8 cellular contexts compared by ENCODE assay signal in the genomic region with DNA sequence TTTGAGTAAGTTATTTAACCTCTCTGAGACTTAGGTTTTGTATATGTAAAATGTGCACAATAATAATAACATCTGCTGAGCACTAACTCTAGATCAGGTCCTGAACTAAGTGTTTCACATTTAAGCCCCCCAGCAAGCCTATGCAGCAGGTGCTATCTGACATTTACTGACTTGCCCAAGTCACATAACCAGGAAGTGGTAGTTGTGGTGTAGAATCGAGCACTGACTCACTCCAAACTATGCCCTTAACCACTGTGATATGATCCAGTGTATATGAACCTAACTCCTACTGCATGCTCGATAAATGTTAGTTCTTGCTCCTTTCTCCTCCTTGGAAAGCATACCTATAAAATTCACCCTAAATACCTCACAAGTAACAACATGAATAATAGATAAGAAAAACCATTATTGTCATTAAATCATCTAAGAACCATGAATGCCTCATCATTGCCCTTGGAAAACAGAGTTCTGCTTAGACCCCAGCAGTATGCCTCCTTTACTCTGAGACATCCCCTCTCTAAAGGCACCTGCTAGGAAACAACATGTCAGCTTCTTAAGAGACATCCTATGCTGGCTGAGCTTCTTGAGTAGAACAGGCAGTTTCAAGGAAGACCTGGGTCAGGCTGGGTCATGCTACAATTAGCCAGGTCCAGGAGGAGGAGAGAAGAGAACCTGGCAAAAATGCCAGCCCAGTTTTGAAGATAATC. TPM values are rescaled to one million over a fixed set of nuclear protein-coding genes. Genes with fewer than 3 reads are reported as not detected.
DNase-seq lines count a peak whose midpoint lies in the region; ATAC-seq and TF ChIP-seq lines count a peak whose summit lies in the region.

No MANE protein-coding gene starts in this region.

- TF ChIP-seq CTCF in GM10266 (IDR thresholded peaks at IDR 0.05; ENCODE audit: control insufficient read depth, insufficient read depth, low read depth, missing control alignments), result no peak

- peaks cover 2% of the 10 kb centered on the region for H3K27me3 ChIP-seq in adipocyte (replicated peaks; ENCODE audit: control insufficient read depth, insufficient read depth, low read length)
- H3K27me3 ChIP-seq in aorta (ENCODE audit: control insufficient read depth in 1 of 2, insufficient read depth in 2 of 2, low read length in 1 of 2), result no peaks in the 10 kb centered on the region

- H3K9me3 ChIP-seq in adipocyte (ENCODE audit: control insufficient read depth, low read length), result peaks cover 3% of the 10 kb centered on the region
- H3K9me3 ChIP-seq in aorta (ENCODE audit: control insufficient read depth, low read length), result no peaks in the 10 kb centered on the region

- intact Hi-C loops in aorta (cut with DNase I), result no loop called here

- ATAC-seq in GM21447 (IDR thresholded peaks at IDR 0.05; ENCODE audit: unreplicated experiment), result peak; percentile 77
- ATAC-seq in HG03575 (IDR thresholded peaks at IDR 0.05; ENCODE audit: extremely low read depth, insufficient number of reproducible peaks, low FRiP score, unreplicated experiment), result peak; percentile 73
- no peak for ATAC-seq in aorta (ENCODE audit: low FRiP score)

- WGBS in aorta, 2 donors, result 52 to 53% methylated on average over 2 of the region's 2 CpGs

- peaks cover 19% of the 10 kb centered on the region for H3K4me1 ChIP-seq in adipocyte (ENCODE audit: control insufficient read depth, insufficient read depth, low read length)
- peaks cover 0 to 3% of the 10 kb centered on the region in 2 donors for H3K4me1 ChIP-seq in aorta (ENCODE audit: control insufficient read depth in 1 of 2, insufficient read depth in 2 of 2, low read length in 2 of 2)

- peak overlapping the region; percentile 67 to 87 for H3K27ac ChIP-seq in aorta (ENCODE audit: low read depth in 1 of 2, low read length in 2 of 2)

- no peak overlapping the region for H3K9ac ChIP-seq in adipocyte (ENCODE audit: low read length)

- DNase-seq in GM10266 (ENCODE audit: extremely low spot score) (peak; percentile 60), adipocyte (ENCODE audit: low read depth) (peak; percentile 26), aorta (no peak), cortex of kidney (lab: John Stamatoyannopoulos, UW) (no peak), cerebellar cortex (ENCODE audit: low spot score) (no peak), NCI-H526 treated with DMSO at 0.1 percent for 48 hours (lab: John Stamatoyannopoulos, UW) (no peak)

- H3K4me3 ChIP-seq in adipocyte (ENCODE audit: low read length), result no peak overlapping the region
- H3K4me3 ChIP-seq in aorta (ENCODE audit: low read length in 2 of 2), result no peak overlapping the region

- H3K36me3 ChIP-seq in adipocyte (ENCODE audit: control insufficient read depth, insufficient read depth, low read length, severe bottlenecking), result no peaks in the 10 kb centered on the region
- H3K36me3 ChIP-seq in aorta (ENCODE audit: control insufficient read depth in 1 of 2, insufficient read depth in 2 of 2, low read length in 1 of 2), result no peaks in the 10 kb centered on the region

RNA-seq across cellular contexts. Expression of a gene that starts 3.0 kb away (rescaled TPM):
- total RNA-seq in aorta, result 10 to 100 TPM in 1 of 2 donors, 1 to 10 TPM in 1; 8.7 to 18.6 TPM
- 1 to 10 TPM; 4.4 to 5.6 TPM for polyA plus RNA-seq in aorta

Comparison
In these comparisons a context has a peak if more than half of its experiments do, and no peak if none do; other contexts are left out.
1. DNase-seq: peak in GM10266 (single experiment) and adipocyte (single experiment); none in aorta (0 of 2), cortex of kidney (single experiment), cerebellar cortex (single experiment) and NCI-H526 treated with DMSO at 0.1 percent for 48 hours (single experiment).